ENCODE assay signal across 1 cellular context in genomic region chr19:56594446-56594782, GRCh38.
TF ChIP-seq lines count a peak whose summit lies in the region.

No MANE protein-coding gene starts in this region.

TF ChIP-seq in neural cell, 6 proteins besides CTCF, POLR2A, EP300 and RAD21 (continued from another document):
- TF ChIP-seq, protein P1, sequence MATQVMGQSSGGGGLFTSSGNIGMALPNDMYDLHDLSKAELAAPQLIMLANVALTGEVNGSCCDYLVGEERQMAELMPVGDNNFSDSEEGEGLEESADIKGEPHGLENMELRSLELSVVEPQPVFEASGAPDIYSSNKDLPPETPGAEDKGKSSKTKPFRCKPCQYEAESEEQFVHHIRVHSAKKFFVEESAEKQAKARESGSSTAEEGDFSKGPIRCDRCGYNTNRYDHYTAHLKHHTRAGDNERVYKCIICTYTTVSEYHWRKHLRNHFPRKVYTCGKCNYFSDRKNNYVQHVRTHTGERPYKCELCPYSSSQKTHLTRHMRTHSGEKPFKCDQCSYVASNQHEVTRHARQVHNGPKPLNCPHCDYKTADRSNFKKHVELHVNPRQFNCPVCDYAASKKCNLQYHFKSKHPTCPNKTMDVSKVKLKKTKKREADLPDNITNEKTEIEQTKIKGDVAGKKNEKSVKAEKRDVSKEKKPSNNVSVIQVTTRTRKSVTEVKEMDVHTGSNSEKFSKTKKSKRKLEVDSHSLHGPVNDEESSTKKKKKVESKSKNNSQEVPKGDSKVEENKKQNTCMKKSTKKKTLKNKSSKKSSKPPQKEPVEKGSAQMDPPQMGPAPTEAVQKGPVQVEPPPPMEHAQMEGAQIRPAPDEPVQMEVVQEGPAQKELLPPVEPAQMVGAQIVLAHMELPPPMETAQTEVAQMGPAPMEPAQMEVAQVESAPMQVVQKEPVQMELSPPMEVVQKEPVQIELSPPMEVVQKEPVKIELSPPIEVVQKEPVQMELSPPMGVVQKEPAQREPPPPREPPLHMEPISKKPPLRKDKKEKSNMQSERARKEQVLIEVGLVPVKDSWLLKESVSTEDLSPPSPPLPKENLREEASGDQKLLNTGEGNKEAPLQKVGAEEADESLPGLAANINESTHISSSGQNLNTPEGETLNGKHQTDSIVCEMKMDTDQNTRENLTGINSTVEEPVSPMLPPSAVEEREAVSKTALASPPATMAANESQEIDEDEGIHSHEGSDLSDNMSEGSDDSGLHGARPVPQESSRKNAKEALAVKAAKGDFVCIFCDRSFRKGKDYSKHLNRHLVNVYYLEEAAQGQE (IDR thresholded peaks at IDR 0.05; ENCODE audit: borderline replicate concordance), result no peak
- no peak for TF ChIP-seq MXI1 (conservative IDR thresholded peaks at IDR 0.05; ENCODE audit: poor library complexity, severe bottlenecking)
